ENCODE assay signal across 14 cellular contexts in genomic region chr2:202718614-202719013, GRCh38.
DNase-seq lines count a peak whose midpoint lies in the region; ATAC-seq and TF ChIP-seq lines count a peak whose summit lies in the region.
"Had no signal": no experiment of that assay in that cellular context is flagged by ENCODE, and none has a peak within 500 bp of the region (broad histone marks: within the 10 kb centered on the region; RNA-seq: fewer than 3 reads in every experiment).

No MANE protein-coding gene starts in this region.

- intact Hi-C loops in left colon (cut with DNase I, micrococcal nuclease): no loop called here

- TF ChIP-seq CTCF in epithelial cell of proximal tubule (conservative IDR thresholded peaks at IDR 0.05; ENCODE audit: low read depth, low read length): no peak

- DNase-seq in DMS53 (lab: John Stamatoyannopoulos, UW): peak; percentile 23
- no peak for DNase-seq in DMS53 treated with DMSO at 0.1 percent for 48 hours (lab: John Stamatoyannopoulos, UW; ENCODE audit: unreplicated experiment)
- DNase-seq in RKO (ENCODE audit: low spot score): peak; percentile 51
- DNase-seq in epithelial cell of proximal tubule (ENCODE audit: low read depth): peak; percentile 49
- DNase-seq in renal cortical epithelial cell (ENCODE audit: low read depth): peak; percentile 67
- DNase-seq in activated CD4-positive, CD25-positive, alpha-beta regulatory T cell treated with anti-CD3 and anti-CD28 coated beads, Interleukin-2, amount 50 U/mL, for 72 hours: no peak
- no peak for DNase-seq in left colon
- DNase-seq: activated CD4-positive, alpha-beta T cell treated with anti-CD3 and anti-CD28 coated beads for 1 hour; activated gamma-delta T cell; effector CD8-positive, alpha-beta T cell; NCI-H2029; nucleus accumbens had no signal

- no peak for ATAC-seq in HG02973 (IDR thresholded peaks at IDR 0.05; ENCODE audit: unreplicated experiment)
- ATAC-seq in left colon: no peak
- ATAC-seq: Right ventricle myocardium inferior had no signal

- H3K4me3 ChIP-seq in epithelial cell of proximal tubule (ENCODE audit: low read depth, low read length): no peak overlapping the region

Comparison
In these comparisons a context has a peak if more than half of its experiments do, and no peak if none do; other contexts are left out.
1. DNase-seq: peak in DMS53 (single experiment), RKO (single experiment), epithelial cell of proximal tubule (single experiment) and renal cortical epithelial cell (single experiment); none in DMS53 treated with DMSO at 0.1 percent for 48 hours (single experiment), activated CD4-positive, CD25-positive, alpha-beta regulatory T cell treated with anti-CD3 and anti-CD28 coated beads, Interleukin-2, amount 50 U/mL, for 72 hours (single experiment) and left colon (0 of 2).